ENCODE assay signal across 13 cellular contexts in the genomic region with DNA sequence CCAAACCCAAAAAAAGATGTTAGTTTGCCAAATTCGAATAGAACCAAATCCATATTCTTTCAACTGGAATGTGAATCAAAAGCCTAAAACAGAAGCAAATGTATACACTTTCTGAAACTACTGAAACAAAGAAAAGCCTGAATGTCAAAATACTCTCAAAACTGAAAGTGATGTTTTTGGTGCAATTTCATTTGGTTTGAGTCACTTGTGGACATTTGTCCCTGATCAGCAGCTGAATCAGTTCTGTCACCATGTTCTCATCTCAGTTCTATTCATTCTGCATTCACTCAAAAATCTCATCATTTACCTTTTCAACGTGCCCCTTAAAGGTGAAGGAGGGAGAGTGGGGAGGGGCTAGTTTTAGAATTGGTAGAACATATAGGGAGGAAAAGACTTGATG.
"Had no signal": no experiment of that assay in that cellular context is flagged by ENCODE, and none has a peak within 500 bp of the region (broad histone marks: within the 10 kb centered on the region; RNA-seq: fewer than 3 reads in every experiment).

No MANE protein-coding gene starts in this region.

- H3K27me3 ChIP-seq: brain microvascular endothelial cell had no signal

- H3K79me2 ChIP-seq: hepatocyte had no signal

- H3K4me2 ChIP-seq: hepatocyte had no signal

- H3K9me3 ChIP-seq: sigmoid colon, transverse colon had no signal

- H3K4me3 ChIP-seq: hepatocyte, sigmoid colon, transverse colon had no signal

- H2AFZ ChIP-seq: hepatocyte had no signal

- H3K36me3 ChIP-seq: brain microvascular endothelial cell, sigmoid colon, transverse colon had no signal

- DNase-seq: activated CD4-positive, alpha-beta memory T cell treated with anti-CD3 and anti-CD28 coated beads for 36 hours; activated CD4-positive, alpha-beta T cell treated with anti-CD3 and anti-CD28 coated beads for 1 hour; activated effector memory CD4-positive, alpha-beta T cell treated with anti-CD3 and anti-CD28 coated beads, Interleukin-2, amount 50 U/mL, for 16 hours; activated T-cell treated with anti-CD3 and anti-CD28 coated beads, Interleukin-2, amount 50 U/mL, for 4 hours; brain microvascular endothelial cell; effector memory CD8-positive, alpha-beta T cell; sigmoid colon; stimulated activated CD4-positive, alpha-beta T cell treated with anti-CD3 and anti-CD28 coated beads, Interleukin-2, amount 100 ng/mL, for 24 hours; stimulated activated naive B cell treated with anti-CD40 and anti-IgM and Interleukin-4, amounts not matched to agents 10 μg/mL and 1 μg/mL and 100 μg/mL, for 72 hours; substantia nigra; transverse colon had no signal

- H3K4me1 ChIP-seq: sigmoid colon had no signal

- ATAC-seq: activated T-cell treated with anti-CD3 and anti-CD28 coated beads, Interleukin-2, amount 50 U/mL, for 4 hours; effector memory CD8-positive, alpha-beta T cell had no signal

- H3K27ac ChIP-seq: brain microvascular endothelial cell, epithelial cell of prostate, hepatocyte, sigmoid colon, transverse colon had no signal
